Comparison of ENCODE assay signal across 26 cellular contexts in the genomic region with DNA sequence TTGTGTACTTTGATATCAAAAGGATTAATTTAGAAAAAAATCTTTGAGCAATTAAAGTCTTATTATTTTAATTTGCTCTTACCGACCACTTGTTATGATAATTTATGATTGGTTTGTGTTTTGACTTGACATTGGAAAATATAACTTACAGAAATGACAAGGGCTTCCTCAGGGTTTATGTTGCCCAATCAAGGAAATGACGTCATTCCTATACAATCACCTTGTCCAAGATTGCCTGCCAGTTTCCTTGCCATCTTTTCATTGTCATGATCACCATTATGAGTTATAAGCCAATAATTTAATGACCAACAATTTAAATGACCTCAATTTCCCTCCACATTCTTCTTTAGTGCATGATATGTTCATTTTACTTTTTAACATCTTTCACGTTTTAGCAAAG.
DNase-seq lines count a peak whose midpoint lies in the region; ATAC-seq, FAIRE-seq and TF ChIP-seq lines count a peak whose summit lies in the region.
"Had no signal": no experiment of that assay in that cellular context is flagged by ENCODE, and none has a peak within 500 bp of the region (broad histone marks: within the 10 kb centered on the region; RNA-seq: fewer than 3 reads in every experiment).

No MANE protein-coding gene starts in this region.

- no peaks in the 10 kb centered on the region for H3K27me3 Mint-ChIP-seq in Calu3 (ENCODE audit: unreplicated experiment)
- H3K27me3 Mint-ChIP-seq in activated T-helper 2 cell treated with anti-CD3 and anti-CD28 coated beads, Interferon-gamma antibody, Interleukin-2, Interleukin-4, amounts not matched to agents 10 μg/mL and 5 μg/mL and 100 μg/mL, durations not matched to agents 14 hours and 24 hours and 36 hours (ENCODE audit: low read depth) = no peaks in the 10 kb centered on the region

- POLR2A ChIA-PET in RWPE1 (lab: Yijun Ruan, JAX; ENCODE audit: low non-redundant PET) = no interaction called here

- no peaks in the 10 kb centered on the region for H3K36me3 Mint-ChIP-seq in Calu3 (ENCODE audit: insufficient read depth, unreplicated experiment)
- H3K36me3 Mint-ChIP-seq in activated T-helper 2 cell treated with anti-CD3 and anti-CD28 coated beads, Interferon-gamma antibody, Interleukin-2, Interleukin-4, amounts not matched to agents 10 μg/mL and 5 μg/mL and 100 μg/mL, durations not matched to agents 14 hours and 24 hours and 36 hours (ENCODE audit: low read depth) = no peaks in the 10 kb centered on the region

- ATAC-seq in esophagus mucosa = peak; percentile 38
- ATAC-seq in right cardiac atrium = no peak
- ATAC-seq: activated T-cell treated with anti-CD3 and anti-CD28 coated beads, Interleukin-2, amount 50 U/mL, for 72 hours had no signal

- peak overlapping the region; percentile 60 for H3K27ac Mint-ChIP-seq in Calu3 (ENCODE audit: unreplicated experiment)
- H3K27ac Mint-ChIP-seq in activated T-helper 2 cell treated with anti-CD3 and anti-CD28 coated beads, Interferon-gamma antibody, Interleukin-2, Interleukin-4, amounts not matched to agents 10 μg/mL and 5 μg/mL and 100 μg/mL, durations not matched to agents 14 hours and 24 hours and 36 hours = no peak overlapping the region
- H3K27ac Mint-ChIP-seq: activated naive CD4-positive, alpha-beta T cell treated with anti-CD3 and anti-CD28 coated beads for 36 hours; activated T-cell treated with anti-CD3 and anti-CD28 coated beads, Interleukin-2, amount 50 U/mL, for 72 hours; nephron progenitor cell had no signal

- no peak overlapping the region for H3K4me3 Mint-ChIP-seq in Calu3 (ENCODE audit: low read depth, unreplicated experiment)
- H3K4me3 Mint-ChIP-seq in activated T-helper 2 cell treated with anti-CD3 and anti-CD28 coated beads, Interferon-gamma antibody, Interleukin-2, Interleukin-4, amounts not matched to agents 10 μg/mL and 5 μg/mL and 100 μg/mL, durations not matched to agents 14 hours and 24 hours and 36 hours (ENCODE audit: low read depth) = no peak overlapping the region
- H3K4me3 Mint-ChIP-seq: activated naive CD4-positive, alpha-beta T cell treated with anti-CD3 and anti-CD28 coated beads for 36 hours; activated T-cell treated with anti-CD3 and anti-CD28 coated beads, Interleukin-2, amount 50 U/mL, for 72 hours; nephron progenitor cell had no signal

- no peaks in the 10 kb centered on the region for H3K4me1 ChIP-seq in right cardiac atrium (ENCODE audit: control insufficient read depth, insufficient read depth, low read length)
- H3K4me1 ChIP-seq: adrenal gland, BLaER1, body of pancreas, spleen had no signal

- BruUV-seq in Calu3 (replicated peaks; lab: Mats Ljungman, UMichigan) = no TSS peak

- WGBS in right cardiac atrium = 69% methylated on average over 3 of the region's 3 CpGs

- CTCF ChIA-PET in Calu3 (lab: Charles Lee) (no interaction called here), RWPE1 (lab: Yijun Ruan, JAX) (no interaction called here)

- TF ChIP-seq CTCF in Calu3 (IDR thresholded peaks at IDR 0.05; ENCODE audit: unreplicated experiment) (no peak), RWPE1 (conservative IDR thresholded peaks at IDR 0.05; ENCODE audit: low read depth) (no peak)

- no peaks in the 10 kb centered on the region for H3K9me3 Mint-ChIP-seq in Calu3 (ENCODE audit: low read depth, unreplicated experiment)
- H3K9me3 Mint-ChIP-seq in activated T-helper 2 cell treated with anti-CD3 and anti-CD28 coated beads, Interferon-gamma antibody, Interleukin-2, Interleukin-4, amounts not matched to agents 10 μg/mL and 5 μg/mL and 100 μg/mL, durations not matched to agents 14 hours and 24 hours and 36 hours = no peaks in the 10 kb centered on the region
- H3K9me3 Mint-ChIP-seq: activated naive CD4-positive, alpha-beta T cell treated with anti-CD3 and anti-CD28 coated beads for 36 hours; activated T-cell treated with anti-CD3 and anti-CD28 coated beads, Interleukin-2, amount 50 U/mL, for 72 hours; nephron progenitor cell had no signal

- no peak for FAIRE-seq in HTR-8/SVneo (lab: Jason Lieb, UNC)
- FAIRE-seq: GM19239 had no signal

- H3K27ac ChIP-seq in RWPE1 = no peak overlapping the region
- H3K27ac ChIP-seq in right cardiac atrium (ENCODE audit: low read length) = no peak overlapping the region
- H3K27ac ChIP-seq: adrenal gland, BLaER1, body of pancreas, spleen had no signal

- intact Hi-C loops in Calu3 (cut with micrococcal nuclease; ENCODE audit: unreplicated experiment) = no loop called here
- intact Hi-C loops in activated T-helper 2 cell treated with anti-CD3 and anti-CD28 coated beads, Interferon-gamma antibody, Interleukin-2, Interleukin-4, amounts not matched to agents 10 μg/mL and 5 μg/mL and 100 μg/mL, durations not matched to agents 14 hours and 24 hours and 36 hours (cut with micrococcal nuclease) = no loop called here
- intact Hi-C loops in right cardiac atrium (cut with DNase I) = no loop called here

- H3K4me1 Mint-ChIP-seq in Calu3 (ENCODE audit: low read depth, unreplicated experiment) = peaks cover 9% of the 10 kb centered on the region
- no peaks in the 10 kb centered on the region for H3K4me1 Mint-ChIP-seq in activated T-helper 2 cell treated with anti-CD3 and anti-CD28 coated beads, Interferon-gamma antibody, Interleukin-2, Interleukin-4, amounts not matched to agents 10 μg/mL and 5 μg/mL and 100 μg/mL, durations not matched to agents 14 hours and 24 hours and 36 hours (ENCODE audit: low read depth)

- H3K4me3 ChIP-seq in right cardiac atrium (ENCODE audit: low read length) = no peak overlapping the region
- H3K4me3 ChIP-seq: adrenal gland, BLaER1, body of pancreas, lung, spleen had no signal

- H3K27me3 ChIP-seq in right cardiac atrium (ENCODE audit: control insufficient read depth, insufficient read depth) = no peaks in the 10 kb centered on the region
- H3K27me3 ChIP-seq: adrenal gland, BLaER1, body of pancreas, spleen had no signal

- H3K9me3 ChIP-seq in right cardiac atrium (ENCODE audit: control insufficient read depth, low read length) = no peaks in the 10 kb centered on the region
- H3K9me3 ChIP-seq: adrenal gland, BLaER1, body of pancreas, spleen had no signal

- DNase-seq in Calu3 (no peak), HTR-8/SVneo (ENCODE audit: insufficient read length, low spot score) (peak; percentile 34), RWPE1 (ENCODE audit: low spot score) (peak; percentile 34), right cardiac atrium (no peak)
- no peak for DNase-seq in stimulated activated naive CD4-positive, alpha-beta T cell (lab: John Stamatoyannopoulos, UW)
- DNase-seq in activated T-helper 2 cell treated with anti-CD3 and anti-CD28 coated beads, Interferon-gamma antibody, Interleukin-2, Interleukin-4, amounts not matched to agents 10 μg/mL and 5 μg/mL and 100 μg/mL, durations not matched to agents 14 hours and 24 hours and 36 hours (ENCODE audit: low spot score) = no peak
- no peak for DNase-seq in activated CD4-positive, alpha-beta T cell treated with anti-CD3 and anti-CD28 coated beads, Interleukin-2, amount 50 U/mL, for 48 hours
- DNase-seq: activated CD4-positive, alpha-beta T cell treated with anti-CD3 and anti-CD28 coated beads for 48 hours; activated naive CD4-positive, alpha-beta T cell treated with anti-CD3 and anti-CD28 coated beads for 36 hours; activated T-cell treated with anti-CD3 and anti-CD28 coated beads, Interleukin-2, amount 50 U/mL, for 72 hours; adrenal gland; body of pancreas; DMS53; GDM1; kidney glomerular epithelial cell; NCI-H2029 treated with DMSO at 0.1 percent for 48 hours; NCI-H345; NCI-H774; nephron progenitor cell; retina; spleen; T-helper 2 cell had no signal

Comparison
In these comparisons a context has a peak if more than half of its experiments do, and no peak if none do; other contexts are left out.
1. DNase-seq: peak in HTR-8/SVneo (single experiment) and RWPE1 (single experiment); none in Calu3 (single experiment), stimulated activated naive CD4-positive, alpha-beta T cell (0 of 6), activated T-helper 2 cell treated with anti-CD3 and anti-CD28 coated beads, Interferon-gamma antibody, Interleukin-2, Interleukin-4, amounts not matched to agents 10 μg/mL and 5 μg/mL and 100 μg/mL, durations not matched to agents 14 hours and 24 hours and 36 hours (single experiment), right cardiac atrium (0 of 3) and activated CD4-positive, alpha-beta T cell treated with anti-CD3 and anti-CD28 coated beads, Interleukin-2, amount 50 U/mL, for 48 hours (0 of 2).